ENCODE assay signal across 19 cellular contexts in genomic region chr16:75537795-75538194, GRCh38. TPM values are rescaled to one million over a fixed set of nuclear protein-coding genes. Genes with fewer than 3 reads are reported as not detected.
DNase-seq lines count a peak whose midpoint lies in the region; TF ChIP-seq lines count a peak whose summit lies in the region.
"Had no signal": no experiment of that assay in that cellular context is flagged by ENCODE, and none has a peak within 500 bp of the region (broad histone marks: within the 10 kb centered on the region; RNA-seq: fewer than 3 reads in every experiment).

No MANE protein-coding gene starts in this region.

- H3K27me3 ChIP-seq in left ventricle myocardium inferior (ENCODE audit: low read depth) (no peaks in the 10 kb centered on the region), right atrium auricular region (no peaks in the 10 kb centered on the region), mucosa of rectum (ENCODE audit: control insufficient read depth in 2 of 2, insufficient read depth in 2 of 2, low read length in 2 of 2) (no peaks in the 10 kb centered on the region), transverse colon (no peaks in the 10 kb centered on the region), brain microvascular endothelial cell (replicated peaks) (peaks cover 1% of the 10 kb centered on the region)
- H3K27me3 ChIP-seq: BE2C; BLaER1 treated with 17β-estradiol and CSF1 and Interleukin-3, amounts not matched to agents 10 nM and 100 nM had no signal

- TF ChIP-seq EP300 in transverse colon (IDR thresholded peaks at IDR 0.05; ENCODE audit: low read depth), result no peak

- in situ Hi-C loops in transverse colon (cut with MboI; ENCODE audit: low pct_ligation_motif_present in 1 of 4, low pct_unique_long_range_greater_than_20kb in 1 of 4, low sequenced_read_pairs in 3 of 4), result no loop called here
- in situ Hi-C loops in brain microvascular endothelial cell (cut with HindIII; ENCODE audit: low pct_ligation_motif_present, low sequenced_read_pairs), result no loop called here

- TF ChIP-seq POLR2A in transverse colon (IDR thresholded peaks at IDR 0.05), result no peak

- H3K9ac ChIP-seq in mucosa of rectum (ENCODE audit: low read depth in 1 of 2, low read length in 2 of 2), result no peak overlapping the region
- H3K9ac ChIP-seq: BLaER1 treated with 17β-estradiol and CSF1 and Interleukin-3, amounts not matched to agents 10 nM and 100 nM had no signal

- no peak for DNase-seq in left ventricle myocardium inferior
- no peak for DNase-seq in right atrium auricular region (ENCODE audit: low spot score)
- DNase-seq in transverse colon, result no peak
- no peak for DNase-seq in brain microvascular endothelial cell
- no peak for DNase-seq in occipital lobe (lab: John Stamatoyannopoulos, UW)
- DNase-seq: AML-193; BE2C; CD4-positive, alpha-beta T cell; CD8-positive, alpha-beta memory T cell; DMS 273 treated with DMSO at 0.1 percent for 48 hours; DMS79; EL; GDM1; H9 had no signal

- H3K4me1 ChIP-seq in left ventricle myocardium inferior (peaks cover 14% of the 10 kb centered on the region), right atrium auricular region (peaks cover 0 to 6% of the 10 kb centered on the region in 2 donors), mucosa of rectum (ENCODE audit: control insufficient read depth in 2 of 2, insufficient read depth in 2 of 2, low read length in 2 of 2) (peaks cover 19 to 53% of the 10 kb centered on the region in 2 donors), transverse colon (peaks cover 0 to 54% (median 32%) of the 10 kb centered on the region in 4 donors)
- H3K4me1 ChIP-seq: BE2C had no signal

- no peak overlapping the region for H3K4me3 ChIP-seq in left ventricle myocardium inferior
- H3K4me3 ChIP-seq in right atrium auricular region, result no peak overlapping the region
- no peak overlapping the region for H3K4me3 ChIP-seq in mucosa of rectum (ENCODE audit: low read length in 2 of 2)
- no peak overlapping the region for H3K4me3 ChIP-seq in transverse colon
- H3K4me3 ChIP-seq in brain microvascular endothelial cell (ENCODE audit: low read depth, low read length), result no peak overlapping the region
- H3K4me3 ChIP-seq: BLaER1 treated with 17β-estradiol and CSF1 and Interleukin-3, amounts not matched to agents 10 nM and 100 nM; GM12878; GM23338 had no signal

- 27 to 57% methylated on average over 2 to 3 of the region's 3 CpGs for WGBS in transverse colon (ENCODE audit: low coverage in 1 of 2), 2 donors

- peak overlapping the region; percentile 73 for H3K27ac ChIP-seq in left ventricle myocardium inferior (replicated peaks)
- H3K27ac ChIP-seq in right atrium auricular region, result no peak overlapping the region
- H3K27ac ChIP-seq in mucosa of rectum (ENCODE audit: low read depth in 2 of 2, low read length in 2 of 2), result peak overlapping the region; percentile 80 to 86
- peak overlapping the region; percentile 41 to 83 (median 79) for H3K27ac ChIP-seq in transverse colon
- H3K27ac ChIP-seq in brain microvascular endothelial cell, result no peak overlapping the region
- H3K27ac ChIP-seq: 22Rv1; BLaER1 treated with 17β-estradiol and CSF1 and Interleukin-3, amounts not matched to agents 10 nM and 100 nM had no signal

- H3K36me3 ChIP-seq in left ventricle myocardium inferior (peaks cover 4% of the 10 kb centered on the region), right atrium auricular region (no peaks in the 10 kb centered on the region), mucosa of rectum (ENCODE audit: control insufficient read depth in 2 of 2, insufficient read depth in 2 of 2, low read length in 2 of 2) (peaks cover 0 to 5% of the 10 kb centered on the region in 2 donors), transverse colon (no peaks in the 10 kb centered on the region), brain microvascular endothelial cell (replicated peaks) (no peaks in the 10 kb centered on the region)
- H3K36me3 ChIP-seq: BE2C had no signal

- TF ChIP-seq CTCF in left ventricle myocardium inferior (IDR thresholded peaks at IDR 0.05; ENCODE audit: borderline replicate concordance), result no peak
- TF ChIP-seq CTCF in right atrium auricular region (IDR thresholded peaks at IDR 0.05), result no peak
- TF ChIP-seq CTCF in transverse colon (IDR thresholded peaks at IDR 0.05), result no peak
- TF ChIP-seq CTCF in brain microvascular endothelial cell (IDR thresholded peaks at IDR 0.05; ENCODE audit: low read depth, low read length, missing control alignments), result no peak

- no peaks in the 10 kb centered on the region for H3K9me3 ChIP-seq in left ventricle myocardium inferior (replicated peaks)
- no peaks in the 10 kb centered on the region for H3K9me3 ChIP-seq in right atrium auricular region
- no peaks in the 10 kb centered on the region for H3K9me3 ChIP-seq in mucosa of rectum (ENCODE audit: control insufficient read depth in 2 of 2, low read length in 2 of 2)
- H3K9me3 ChIP-seq in transverse colon, result no peaks in the 10 kb centered on the region
- H3K9me3 ChIP-seq: BE2C; BLaER1 treated with 17β-estradiol and CSF1 and Interleukin-3, amounts not matched to agents 10 nM and 100 nM had no signal

- intact Hi-C loops in left ventricle myocardium inferior (cut with micrococcal nuclease), result no loop called here
- intact Hi-C loops in transverse colon (cut with DNase I; ENCODE audit: low total_unique reads), result no loop called here

RNA-seq across cellular contexts. Expression of gene CHST5, which starts 1.9 kb away (rescaled TPM):
- total RNA-seq in left ventricle myocardium inferior (0.85 TPM), right atrium auricular region (under 1 TPM in 1 of 2 donors, not detected in 1; 0.16 TPM), transverse colon (10 to 100 TPM; 17.6 to 52.0 (median 33.8) TPM), occipital lobe (0.16 TPM)
- total RNA-seq: CD4-positive, alpha-beta T cell; CD8-positive, alpha-beta memory T cell; GM23338; H9 had no signal

RNA-seq across cellular contexts. Expression of gene TMEM231, which starts 18.3 kb away (rescaled TPM):
- total RNA-seq in left ventricle myocardium inferior, result 6.6 TPM
- 1 to 10 TPM; 4.7 to 5.9 TPM for total RNA-seq in right atrium auricular region
- 10 to 100 TPM in 1 of 4 donors, 1 to 10 TPM in 3; 1.5 to 12.5 (median 5.3) TPM for total RNA-seq in transverse colon
- total RNA-seq in occipital lobe, result 17.0 TPM

RNA-seq across cellular contexts. Expression of gene GABARAPL2, which starts 28.4 kb away (rescaled TPM):
- 280 TPM for total RNA-seq in left ventricle myocardium inferior
- total RNA-seq in right atrium auricular region, result 100 to 1,000 TPM; 167 to 177 TPM
- 100 to 1,000 TPM in 1 of 4 donors, 10 to 100 TPM in 3; 40.0 to 128 (median 81.3) TPM for total RNA-seq in transverse colon
- total RNA-seq in occipital lobe, result 80.3 TPM

RNA-seq across cellular contexts. Expression of gene CHST6, which starts 42.6 kb away (rescaled TPM):
- 1.4 TPM for total RNA-seq in left ventricle myocardium inferior
- total RNA-seq in right atrium auricular region, result 1 to 10 TPM; 2.8 to 3.5 TPM
- 1 to 10 TPM; 1.7 to 3.7 (median 2.9) TPM for total RNA-seq in transverse colon
- 0.94 TPM for total RNA-seq in occipital lobe
- total RNA-seq: CD4-positive, alpha-beta T cell had no signal

Comparison
In these comparisons a context has a peak if more than half of its experiments do, and no peak if none do; other contexts are left out.
1. H3K27ac ChIP-seq: peak in left ventricle myocardium inferior (single experiment), mucosa of rectum (2 of 2) and transverse colon (4 of 4); none in right atrium auricular region (0 of 2) and brain microvascular endothelial cell (single experiment).
2. RNA of gene CHST5, which starts 1.9 kb away (total RNA-seq): 17.6 to 52.0 TPM in transverse colon; 0.85 TPM in left ventricle myocardium inferior (single experiment), 0.16 TPM in right atrium auricular region and 0.16 TPM in occipital lobe (single experiment); every median in the first group is over 10 times any median in the second.